ENCODE assay signal across 1 cellular context in the genomic region with DNA sequence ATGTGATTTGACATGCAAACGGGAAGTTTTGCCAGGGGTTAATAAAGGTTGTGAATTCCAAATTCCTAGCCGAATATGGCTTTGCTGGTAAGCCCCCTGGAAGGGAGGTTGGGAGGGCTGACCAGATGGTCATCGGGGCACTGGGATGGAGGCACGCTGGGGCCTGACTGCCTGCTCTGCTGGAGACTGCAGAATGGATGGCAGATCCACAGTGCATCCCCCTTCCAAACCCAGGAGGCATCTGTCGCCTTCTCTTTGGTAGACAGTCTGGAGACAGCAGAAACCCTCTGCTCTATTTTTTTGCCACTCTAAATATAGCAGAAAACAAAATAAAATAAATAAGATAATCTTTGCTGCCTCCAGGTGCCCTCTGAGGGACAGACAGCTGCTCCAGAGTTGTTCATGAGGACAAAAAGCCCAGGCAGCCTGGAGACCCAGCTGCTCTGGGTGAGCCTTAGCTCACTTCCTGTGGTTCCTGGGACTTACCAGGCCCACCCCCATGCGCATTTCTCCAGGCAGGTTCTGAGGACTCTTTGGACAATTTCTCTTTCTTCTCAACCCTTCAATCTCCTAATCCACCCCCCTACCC.
TF ChIP-seq lines count a peak whose summit lies in the region.

No MANE protein-coding gene starts in this region.

TF ChIP-seq in IMR-90, 13 proteins besides CTCF, POLR2A, EP300 and RAD21:
- TF ChIP-seq CHD1 (IDR thresholded peaks at IDR 0.05; ENCODE audit: low read depth, low read length), result no peak
- TF ChIP-seq FOS (IDR thresholded peaks at IDR 0.05; ENCODE audit: low read depth, low read length), result no peak
- TF ChIP-seq MAFK (IDR thresholded peaks at IDR 0.05; ENCODE audit: low read depth, low read length), result no peak
- TF ChIP-seq SMC3 (IDR thresholded peaks at IDR 0.05; ENCODE audit: low read depth, low read length), result no peak
- TF ChIP-seq RFX5 (IDR thresholded peaks at IDR 0.05; ENCODE audit: low read depth, low read length), result no peak
- TF ChIP-seq, protein P1, sequence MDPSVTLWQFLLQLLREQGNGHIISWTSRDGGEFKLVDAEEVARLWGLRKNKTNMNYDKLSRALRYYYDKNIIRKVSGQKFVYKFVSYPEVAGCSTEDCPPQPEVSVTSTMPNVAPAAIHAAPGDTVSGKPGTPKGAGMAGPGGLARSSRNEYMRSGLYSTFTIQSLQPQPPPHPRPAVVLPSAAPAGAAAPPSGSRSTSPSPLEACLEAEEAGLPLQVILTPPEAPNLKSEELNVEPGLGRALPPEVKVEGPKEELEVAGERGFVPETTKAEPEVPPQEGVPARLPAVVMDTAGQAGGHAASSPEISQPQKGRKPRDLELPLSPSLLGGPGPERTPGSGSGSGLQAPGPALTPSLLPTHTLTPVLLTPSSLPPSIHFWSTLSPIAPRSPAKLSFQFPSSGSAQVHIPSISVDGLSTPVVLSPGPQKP (IDR thresholded peaks at IDR 0.05; ENCODE audit: borderline replicate concordance, low read depth, low read length), result no peak
- no peak for TF ChIP-seq MXI1 (IDR thresholded peaks at IDR 0.05; ENCODE audit: borderline replicate concordance, low read depth, low read length)
- TF ChIP-seq RCOR1 (IDR thresholded peaks at IDR 0.05; ENCODE audit: insufficient replicate concordance, low read length), result no peak
- TF ChIP-seq CEBPB (IDR thresholded peaks at IDR 0.05; ENCODE audit: low read depth, low read length), result no peak
- no peak for TF ChIP-seq NFE2L2 (IDR thresholded peaks at IDR 0.05; ENCODE audit: low read depth, low read length)
TF ChIP-seq in IMR-90: peak in this region for 0.
